29 cellular contexts compared by ENCODE assay signal in genomic region chr2:112698834-112699515, GRCh38. TPM values are rescaled to one million over a fixed set of nuclear protein-coding genes. Genes with fewer than 3 reads are reported as not detected.
A peak's percentile ranks its signal among the peaks of the same experiment; 100 is the strongest.
DNase-seq lines count a peak whose midpoint lies in the region; ATAC-seq and TF ChIP-seq lines count a peak whose summit lies in the region.
"Had no signal": no experiment of that assay in that cellular context is flagged by ENCODE, and none has a peak within 500 bp of the region (broad histone marks: within the 10 kb centered on the region; RNA-seq: fewer than 3 reads in every experiment).

No MANE protein-coding gene starts in this region.

- POLR2A ChIA-PET in HEK293T (lab: Yijun Ruan, JAX): no interaction called here

- H3K4me1 Mint-ChIP-seq in endothelial cell (ENCODE audit: unreplicated experiment): no peaks in the 10 kb centered on the region
- H3K4me1 Mint-ChIP-seq in stimulated activated naive B cell treated with anti-CD40 and anti-IgM and Interleukin-4, amounts not matched to agents 10 μg/mL and 1 μg/mL and 100 μg/mL, for 72 hours: peaks cover 35 to 47% of the 10 kb centered on the region in 2 donors
- H3K4me1 Mint-ChIP-seq: CD4-positive, CD25-positive, alpha-beta regulatory T cell had no signal

- no peaks in the 10 kb centered on the region for H3K36me3 Mint-ChIP-seq in endothelial cell (ENCODE audit: low read depth, unreplicated experiment)
- H3K36me3 Mint-ChIP-seq in stimulated activated naive B cell treated with anti-CD40 and anti-IgM and Interleukin-4, amounts not matched to agents 10 μg/mL and 1 μg/mL and 100 μg/mL, for 72 hours: no peaks in the 10 kb centered on the region
- H3K36me3 Mint-ChIP-seq: CD4-positive, CD25-positive, alpha-beta regulatory T cell; T-cell had no signal

- ATAC-seq in stimulated activated naive B cell treated with anti-CD40 and anti-IgM and Interleukin-4, amounts not matched to agents 10 μg/mL and 1 μg/mL and 100 μg/mL, for 72 hours (replicated peaks): no peak
- ATAC-seq in HG02973 (IDR thresholded peaks at IDR 0.05; ENCODE audit: unreplicated experiment): no peak
- no peak for ATAC-seq in HG02642 (IDR thresholded peaks at IDR 0.05; ENCODE audit: poor library complexity, unreplicated experiment)
- ATAC-seq: activated naive CD8-positive, alpha-beta T cell treated with anti-CD3 and anti-CD28 coated beads, Interleukin-2, amount 50 U/mL, for 24 hours; effector memory CD8-positive, alpha-beta T cell; naive thymus-derived CD4-positive, alpha-beta T cell; T-cell had no signal

- DNase-seq in HEK293T (ENCODE audit: extremely low spot score) (no peak), NOMO-1 treated with DMSO at 0.1 percent for 48 hours (lab: John Stamatoyannopoulos, UW; ENCODE audit: unreplicated experiment) (peak; percentile 82), endothelial cell (ENCODE audit: low spot score) (no peak), SHP77 (lab: John Stamatoyannopoulos, UW) (no peak), DMS79 treated with DMSO at 0.1 percent for 48 hours (lab: John Stamatoyannopoulos, UW) (no peak)
- DNase-seq in stimulated activated naive B cell treated with anti-CD40 and anti-IgM and Interleukin-4, amounts not matched to agents 10 μg/mL and 1 μg/mL and 100 μg/mL, for 72 hours: no peak
- DNase-seq: activated CD4-positive, alpha-beta T cell treated with anti-CD3 and anti-CD28 coated beads, Interleukin-2, amount 50 U/mL, for 4 hours; activated naive CD8-positive, alpha-beta T cell treated with anti-CD3 and anti-CD28 coated beads, Interleukin-2, amount 50 U/mL, for 24 hours; activated T-cell treated with anti-CD3 and anti-CD28 coated beads, Interleukin-2, amount 50 U/mL, for 48 hours; CD4-positive, CD25-positive, alpha-beta regulatory T cell; effector memory CD8-positive, alpha-beta T cell; erythroblast; MG63; NCI-H1436 treated with DMSO at 0.1 percent for 48 hours; NCI-H226; NCI-H526 treated with DMSO at 0.1 percent for 48 hours; NK-92 treated with Interleukin-12 subunit alpha and Interleukin-12 subunit beta, amount 100 ng/mL, for 24 hours; occipital lobe; sigmoid colon; stimulated activated CD4-positive, alpha-beta T cell treated with anti-CD3 and anti-CD28 coated beads, Interleukin-4, amount 100 ng/mL, for 24 hours; substantia nigra; T-cell had no signal

- TF ChIP-seq CTCF in endothelial cell (IDR thresholded peaks at IDR 0.05; ENCODE audit: unreplicated experiment): no peak

- CTCF ChIA-PET in HEK293T (lab: Yijun Ruan, JAX): interaction anchor here (0.7 to 1.6 kb wide), 2 partner anchors 8 to 54 kb away, joined by 3 to 4 read pairs; partner anchors contain the start of gene SLC20A1

- no peaks in the 10 kb centered on the region for H3K27me3 Mint-ChIP-seq in endothelial cell (ENCODE audit: unreplicated experiment)
- H3K27me3 Mint-ChIP-seq in stimulated activated naive B cell treated with anti-CD40 and anti-IgM and Interleukin-4, amounts not matched to agents 10 μg/mL and 1 μg/mL and 100 μg/mL, for 72 hours: no peaks in the 10 kb centered on the region
- H3K27me3 Mint-ChIP-seq: effector memory CD8-positive, alpha-beta T cell; T-cell had no signal

- H3K9me3 Mint-ChIP-seq in endothelial cell (ENCODE audit: unreplicated experiment): no peaks in the 10 kb centered on the region
- H3K9me3 Mint-ChIP-seq in stimulated activated naive B cell treated with anti-CD40 and anti-IgM and Interleukin-4, amounts not matched to agents 10 μg/mL and 1 μg/mL and 100 μg/mL, for 72 hours: no peaks in the 10 kb centered on the region
- H3K9me3 Mint-ChIP-seq: activated naive CD8-positive, alpha-beta T cell treated with anti-CD3 and anti-CD28 coated beads, Interleukin-2, amount 50 U/mL, for 24 hours; CD4-positive, CD25-positive, alpha-beta regulatory T cell; effector memory CD8-positive, alpha-beta T cell; naive thymus-derived CD4-positive, alpha-beta T cell; T-cell had no signal

- peak overlapping the region; percentile 14 for H3K27ac Mint-ChIP-seq in endothelial cell (ENCODE audit: unreplicated experiment)
- peak overlapping the region; percentile 6 for H3K27ac Mint-ChIP-seq in stimulated activated naive B cell treated with anti-CD40 and anti-IgM and Interleukin-4, amounts not matched to agents 10 μg/mL and 1 μg/mL and 100 μg/mL, for 72 hours
- H3K27ac Mint-ChIP-seq: activated naive CD8-positive, alpha-beta T cell treated with anti-CD3 and anti-CD28 coated beads, Interleukin-2, amount 50 U/mL, for 24 hours; CD4-positive, CD25-positive, alpha-beta regulatory T cell; naive thymus-derived CD4-positive, alpha-beta T cell; T-cell had no signal

- no peak overlapping the region for H3K4me3 Mint-ChIP-seq in endothelial cell (ENCODE audit: unreplicated experiment)
- H3K4me3 Mint-ChIP-seq in stimulated activated naive B cell treated with anti-CD40 and anti-IgM and Interleukin-4, amounts not matched to agents 10 μg/mL and 1 μg/mL and 100 μg/mL, for 72 hours: peak overlapping the region in 1 of 2 donors; percentile 35
- H3K4me3 Mint-ChIP-seq: activated naive CD8-positive, alpha-beta T cell treated with anti-CD3 and anti-CD28 coated beads, Interleukin-2, amount 50 U/mL, for 24 hours; CD4-positive, CD25-positive, alpha-beta regulatory T cell; effector memory CD8-positive, alpha-beta T cell; naive thymus-derived CD4-positive, alpha-beta T cell; T-cell had no signal

TF ChIP-seq in HEK293T, 16 proteins besides CTCF, POLR2A, EP300 and RAD21:
- no peak for TF ChIP-seq FOXA1 (IDR thresholded peaks at IDR 0.05)
- TF ChIP-seq, protein P1, sequence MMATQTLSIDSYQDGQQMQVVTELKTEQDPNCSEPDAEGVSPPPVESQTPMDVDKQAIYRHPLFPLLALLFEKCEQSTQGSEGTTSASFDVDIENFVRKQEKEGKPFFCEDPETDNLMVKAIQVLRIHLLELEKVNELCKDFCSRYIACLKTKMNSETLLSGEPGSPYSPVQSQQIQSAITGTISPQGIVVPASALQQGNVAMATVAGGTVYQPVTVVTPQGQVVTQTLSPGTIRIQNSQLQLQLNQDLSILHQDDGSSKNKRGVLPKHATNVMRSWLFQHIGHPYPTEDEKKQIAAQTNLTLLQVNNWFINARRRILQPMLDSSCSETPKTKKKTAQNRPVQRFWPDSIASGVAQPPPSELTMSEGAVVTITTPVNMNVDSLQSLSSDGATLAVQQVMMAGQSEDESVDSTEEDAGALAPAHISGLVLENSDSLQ (IDR thresholded peaks at IDR 0.05): peak; percentile 63
- TF ChIP-seq FOXM1 (IDR thresholded peaks at IDR 0.05; ENCODE audit: borderline replicate concordance): no peak

RNA-seq across cellular contexts. Expression of gene NT5DC4, which starts 21.8 kb away (rescaled TPM):
- not detected for total RNA-seq in endothelial cell (ENCODE audit: unreplicated experiment)
- total RNA-seq: cardiac septum; CD4-positive, CD25-positive, alpha-beta regulatory T cell; H1; occipital lobe; pulmonary artery endothelial cell; sigmoid colon; T-cell; ureter had no signal

RNA-seq across cellular contexts. Expression of gene SLC20A1, which starts 53.2 kb away (rescaled TPM):
- 255 TPM for total RNA-seq in endothelial cell (ENCODE audit: unreplicated experiment)
